ENCODE assay signal across 8 cellular contexts in the genomic region with DNA sequence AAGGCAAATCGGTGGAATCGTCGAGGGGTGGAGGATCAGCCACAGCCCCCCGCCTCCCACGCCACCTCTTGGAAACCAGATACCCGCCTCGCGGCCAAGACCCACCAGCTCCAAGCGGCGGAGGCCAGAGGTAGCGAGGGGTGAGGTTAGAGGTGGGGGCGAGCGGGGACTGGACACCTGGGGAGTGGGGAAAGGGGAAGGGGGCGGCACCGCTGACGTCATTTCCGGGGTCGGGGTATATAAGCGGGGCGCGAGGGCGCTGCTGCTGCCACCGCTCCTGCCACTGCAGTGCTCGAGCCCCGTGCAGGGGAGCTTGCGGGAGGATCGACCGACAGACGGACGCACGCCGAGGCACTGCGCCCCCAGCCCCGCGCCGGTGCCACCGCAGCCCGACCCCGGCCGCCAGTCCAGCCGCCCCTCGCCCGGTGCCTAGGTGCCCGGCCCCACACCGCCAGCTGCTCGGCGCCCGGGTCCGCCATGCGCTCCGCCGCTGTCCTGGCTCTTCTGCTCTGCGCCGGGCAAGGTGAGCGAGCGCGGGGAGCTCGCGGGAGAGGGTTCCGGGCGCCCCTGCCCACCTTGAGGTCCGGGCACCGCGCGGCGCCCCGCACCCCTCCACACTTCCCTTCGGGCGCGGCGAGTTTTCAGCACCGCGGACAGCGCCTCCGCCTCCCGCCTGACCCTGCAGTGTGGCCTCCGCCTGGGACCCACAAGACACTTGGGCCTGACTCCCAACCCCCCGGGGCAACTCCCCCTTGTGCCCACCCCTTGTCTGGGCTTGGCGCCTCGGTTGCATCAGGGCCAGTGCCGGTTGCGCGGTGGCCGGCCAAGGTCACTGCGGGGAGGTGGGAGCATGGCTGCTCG. TPM values are rescaled to one million over a fixed set of nuclear protein-coding genes. Genes with fewer than 3 reads are reported as not detected.
DNase-seq lines count a peak whose midpoint lies in the region; ATAC-seq and TF ChIP-seq lines count a peak whose summit lies in the region.

A gene with protein sequence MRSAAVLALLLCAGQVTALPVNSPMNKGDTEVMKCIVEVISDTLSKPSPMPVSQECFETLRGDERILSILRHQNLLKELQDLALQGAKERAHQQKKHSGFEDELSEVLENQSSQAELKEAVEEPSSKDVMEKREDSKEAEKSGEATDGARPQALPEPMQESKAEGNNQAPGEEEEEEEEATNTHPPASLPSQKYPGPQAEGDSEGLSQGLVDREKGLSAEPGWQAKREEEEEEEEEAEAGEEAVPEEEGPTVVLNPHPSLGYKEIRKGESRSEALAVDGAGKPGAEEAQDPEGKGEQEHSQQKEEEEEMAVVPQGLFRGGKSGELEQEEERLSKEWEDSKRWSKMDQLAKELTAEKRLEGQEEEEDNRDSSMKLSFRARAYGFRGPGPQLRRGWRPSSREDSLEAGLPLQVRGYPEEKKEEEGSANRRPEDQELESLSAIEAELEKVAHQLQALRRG (plus strand): TSS at position 268 of the 861 bp plus-strand sequence. CDS start 210 bp downstream, at position 478.

- H3K27me3 ChIP-seq in CD8-positive, alpha-beta memory T cell (ENCODE audit: insufficient read depth, low read length, poor library complexity, severe bottlenecking) = peaks cover 9% of the 10 kb centered on the region
- H3K27me3 ChIP-seq in SJSA1 (replicated peaks) (0 out of 2 replicates have a peak, but pooled peaks cover 9% of the 10 kb centered on the region), iPS-18a (ENCODE audit: control insufficient read depth, insufficient read depth, low read length) (peaks cover 23% of the 10 kb centered on the region), vagina (no peaks in the 10 kb centered on the region)

- intact Hi-C loops in vagina (cut with DNase I) = no loop called here

- no peak within 1 kb of the TSS for H3K27ac Mint-ChIP-seq in CD8-positive, alpha-beta memory T cell

- peaks cover 0 to 12% (median 1%) of the 10 kb centered on the region in 3 donors for H3K36me3 Mint-ChIP-seq in CD8-positive, alpha-beta memory T cell

- CTCF ChIA-PET in CD8-positive, alpha-beta memory T cell (lab: Charles Lee) = interaction anchor here (0.8 kb wide), 1 partner anchor 16 kb away, joined by 4 read pairs; no protein-coding TSS in a partner anchor

- H3K36me3 ChIP-seq in CD8-positive, alpha-beta memory T cell (ENCODE audit: insufficient read depth, low read length) = no peaks in the 10 kb centered on the region
- H3K36me3 ChIP-seq in SJSA1 (no peaks in the 10 kb centered on the region), iPS-18a (ENCODE audit: control insufficient read depth, low read depth, low read length) (peaks cover 5% of the 10 kb centered on the region), vagina (no peaks in the 10 kb centered on the region)

- peak within 1 kb of the TSS; percentile 58 for H3K9ac ChIP-seq in iPS-18a (ENCODE audit: low read length)

- ATAC-seq in HG03045 (IDR thresholded peaks at IDR 0.05; ENCODE audit: unreplicated experiment) = no peak

- H3K9me3 ChIP-seq in CD8-positive, alpha-beta memory T cell (ENCODE audit: low read length) = no peaks in the 10 kb centered on the region
- H3K9me3 ChIP-seq in SJSA1 (replicated peaks) (no peaks in the 10 kb centered on the region), iPS-18a (ENCODE audit: control insufficient read depth, low read depth, low read length) (no peaks in the 10 kb centered on the region), vagina (no peaks in the 10 kb centered on the region)

- DNase-seq in CD8-positive, alpha-beta memory T cell = peak in 4 of 5 donors; percentile 14 to 38 (median 20)
- DNase-seq in HuH-7.5 (ENCODE audit: low spot score) (peak; percentile 83), SJSA1 (ENCODE audit: low read depth in 1 of 2, low spot score in 2 of 2) (peak; percentile 28 to 57), amniotic epithelial cell (ENCODE audit: low read depth) (peak; percentile 32), vagina (ENCODE audit: extremely low spot score in 2 of 2) (no peak)
- peak; percentile 50 for DNase-seq in stimulated activated CD4-positive, alpha-beta T cell treated with anti-CD3 and anti-CD28 coated beads, Interleukin-4, amount 100 ng/mL, for 1 hour

- POLR2A ChIA-PET in CD8-positive, alpha-beta memory T cell (lab: Charles Lee) = no interaction called here

- peak within 1 kb of the TSS in 2 of 7 donors; percentile 15 to 28 for H3K4me3 Mint-ChIP-seq in CD8-positive, alpha-beta memory T cell

- H3K4me3 ChIP-seq in CD8-positive, alpha-beta memory T cell (ENCODE audit: low read length) = no peak within 1 kb of the TSS
- no peak within 1 kb of the TSS for H3K4me3 ChIP-seq in SJSA1
- peak within 1 kb of the TSS; percentile 66 for H3K4me3 ChIP-seq in iPS-18a (ENCODE audit: low read length)
- no peak within 1 kb of the TSS for H3K4me3 ChIP-seq in vagina

- peaks cover 0 to 10% (median 9%) of the 10 kb centered on the region in 3 donors for H3K4me1 Mint-ChIP-seq in CD8-positive, alpha-beta memory T cell

- peaks cover 0 to 5% (median 2%) of the 10 kb centered on the region in 5 donors for H3K9me3 Mint-ChIP-seq in CD8-positive, alpha-beta memory T cell

- no peak for TF ChIP-seq CTCF in vagina (IDR thresholded peaks at IDR 0.05)

- no peak within 1 kb of the TSS for H3K27ac ChIP-seq in CD8-positive, alpha-beta memory T cell (ENCODE audit: low read depth, low read length)
- H3K27ac ChIP-seq in SJSA1 (no peak within 1 kb of the TSS), iPS-18a (ENCODE audit: low read length) (no peak within 1 kb of the TSS), vagina (no peak within 1 kb of the TSS)

- peaks cover 27 to 43% of the 10 kb centered on the region in 2 donors for H3K27me3 Mint-ChIP-seq in CD8-positive, alpha-beta memory T cell

- no peaks in the 10 kb centered on the region for H3K4me1 ChIP-seq in CD8-positive, alpha-beta memory T cell (ENCODE audit: insufficient read depth, low read length)
- H3K4me1 ChIP-seq in SJSA1 (replicated peaks) = no peaks in the 10 kb centered on the region
- peaks cover 15% of the 10 kb centered on the region for H3K4me1 ChIP-seq in iPS-18a (ENCODE audit: control insufficient read depth, low read depth, low read length)
- H3K4me1 ChIP-seq in vagina = no peaks in the 10 kb centered on the region

- no peak for TF ChIP-seq POLR2A in vagina (IDR thresholded peaks at IDR 0.05)

RNA-seq across cellular contexts. Expression of the gene that starts here (rescaled TPM):
- not detected for total RNA-seq in CD8-positive, alpha-beta memory T cell
- not detected for polyA plus RNA-seq in CD8-positive, alpha-beta memory T cell
- total RNA-seq in SJSA1 (2014; rRNA removed; shearing (Covaris generic)) = not detected in 2 replicates
- 5.4 TPM for total RNA-seq in vagina

Comparison
In these comparisons a context has a peak if more than half of its experiments do, and no peak if none do; other contexts are left out.
1. Peak in DNase-seq in CD8-positive, alpha-beta memory T cell; RNA of the gene not detected or under 1 TPM.
2. Peak in DNase-seq in SJSA1; RNA of the gene not detected or under 1 TPM.
3. DNase-seq: peak in HuH-7.5 (single experiment), amniotic epithelial cell (single experiment) and stimulated activated CD4-positive, alpha-beta T cell treated with anti-CD3 and anti-CD28 coated beads, Interleukin-4, amount 100 ng/mL, for 1 hour (single experiment); none in vagina (0 of 2).